ENCODE assay signal across 18 cellular contexts in the genomic region with DNA sequence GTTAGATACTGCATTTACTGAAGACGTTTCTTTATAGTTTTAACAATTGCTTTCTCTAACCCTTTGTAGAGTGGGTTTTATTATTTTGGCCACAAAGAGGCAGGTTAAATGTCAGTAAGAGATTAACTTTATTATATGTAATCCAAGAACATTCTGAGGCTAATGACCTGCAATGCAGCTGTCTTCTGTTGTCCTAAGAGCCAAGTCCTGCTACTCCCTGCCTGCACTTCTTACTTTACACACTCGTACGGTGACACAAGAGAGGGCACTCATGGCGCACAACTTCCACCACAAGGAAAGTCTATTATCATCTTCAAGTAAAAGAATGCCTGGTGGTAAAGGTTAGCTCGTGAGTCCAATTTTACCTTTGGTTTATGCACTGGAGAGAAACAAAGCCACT.
"Had no signal": no experiment of that assay in that cellular context is flagged by ENCODE, and none has a peak within 500 bp of the region (broad histone marks: within the 10 kb centered on the region; RNA-seq: fewer than 3 reads in every experiment).

No MANE protein-coding gene starts in this region.

- H3K4me3 Mint-ChIP-seq: endodermal cell; naive thymus-derived CD4-positive, alpha-beta T cell; stimulated activated naive B cell treated with anti-CD40 and anti-IgM and Interleukin-4, amounts not matched to agents 10 μg/mL and 1 μg/mL and 100 μg/mL, for 72 hours; stimulated activated naive CD8-positive, alpha-beta T cell treated with anti-CD3 and anti-CD28 coated beads, Interleukin-15, amount 100 ng/mL, for 72 hours had no signal

- H3K9me3 Mint-ChIP-seq: endodermal cell had no signal

- H3K4me1 ChIP-seq: foreskin keratinocyte, right atrium auricular region, sigmoid colon, testis, tibial nerve had no signal

- ATAC-seq: foreskin keratinocyte; left cardiac atrium; naive thymus-derived CD4-positive, alpha-beta T cell; stimulated activated naive B cell treated with anti-CD40 and anti-IgM and Interleukin-4, amounts not matched to agents 10 μg/mL and 1 μg/mL and 100 μg/mL, for 72 hours; stimulated activated naive CD8-positive, alpha-beta T cell treated with anti-CD3 and anti-CD28 coated beads, Interleukin-15, amount 100 ng/mL, for 72 hours had no signal

- H3K36me3 Mint-ChIP-seq: naive thymus-derived CD4-positive, alpha-beta T cell; stimulated activated naive B cell treated with anti-CD40 and anti-IgM and Interleukin-4, amounts not matched to agents 10 μg/mL and 1 μg/mL and 100 μg/mL, for 72 hours had no signal

- H3K9me3 ChIP-seq: right atrium auricular region, sigmoid colon, testis, tibial nerve had no signal

- H3K4me1 Mint-ChIP-seq: endodermal cell; naive thymus-derived CD4-positive, alpha-beta T cell; stimulated activated naive B cell treated with anti-CD40 and anti-IgM and Interleukin-4, amounts not matched to agents 10 μg/mL and 1 μg/mL and 100 μg/mL, for 72 hours; stimulated activated naive CD8-positive, alpha-beta T cell treated with anti-CD3 and anti-CD28 coated beads, Interleukin-15, amount 100 ng/mL, for 72 hours had no signal

- H3K27me3 ChIP-seq: foreskin keratinocyte, right atrium auricular region, sigmoid colon, testis, tibial nerve had no signal

- H3K36me3 ChIP-seq: right atrium auricular region, sigmoid colon, tibial nerve had no signal

- H3K27me3 Mint-ChIP-seq: naive thymus-derived CD4-positive, alpha-beta T cell; stimulated activated naive B cell treated with anti-CD40 and anti-IgM and Interleukin-4, amounts not matched to agents 10 μg/mL and 1 μg/mL and 100 μg/mL, for 72 hours; stimulated activated naive CD8-positive, alpha-beta T cell treated with anti-CD3 and anti-CD28 coated beads, Interleukin-15, amount 100 ng/mL, for 72 hours had no signal

- H3K27ac ChIP-seq: foreskin keratinocyte, right atrium auricular region, sigmoid colon, skin epidermis, testis, tibial nerve had no signal

- H3K4me3 ChIP-seq: right atrium auricular region, sigmoid colon, skin epidermis, testis, tibial nerve had no signal

- DNase-seq: effector CD4-positive, alpha-beta T cell; endodermal cell; erythroblast; foreskin keratinocyte; kidney; left cardiac atrium; mesendoderm; naive thymus-derived CD4-positive, alpha-beta T cell; posterior cingulate gyrus; sigmoid colon; stimulated activated CD4-positive, alpha-beta T cell treated with anti-CD3 and anti-CD28 coated beads, Interleukin-2, amount 100 ng/mL, for 24 hours; stimulated activated CD4-positive, alpha-beta T cell treated with anti-CD3 and anti-CD28 coated beads, Interleukin-4, amount 100 ng/mL, for 4 hours; stimulated activated naive B cell treated with anti-CD40 and anti-IgM and Interleukin-4, amounts not matched to agents 10 μg/mL and 1 μg/mL and 100 μg/mL, for 72 hours; stimulated activated naive CD8-positive, alpha-beta T cell treated with anti-CD3 and anti-CD28 coated beads, Interleukin-15, amount 100 ng/mL, for 72 hours; testis had no signal

- H3K27ac Mint-ChIP-seq: endodermal cell; naive thymus-derived CD4-positive, alpha-beta T cell; stimulated activated naive B cell treated with anti-CD40 and anti-IgM and Interleukin-4, amounts not matched to agents 10 μg/mL and 1 μg/mL and 100 μg/mL, for 72 hours; stimulated activated naive CD8-positive, alpha-beta T cell treated with anti-CD3 and anti-CD28 coated beads, Interleukin-15, amount 100 ng/mL, for 72 hours had no signal
